ENCODE assay signal across 9 cellular contexts in genomic region chr17:66842505-66842904, GRCh38. TPM values are rescaled to one million over a fixed set of nuclear protein-coding genes. Genes with fewer than 3 reads are reported as not detected.
"Had no signal": no experiment of that assay in that cellular context is flagged by ENCODE, and none has a peak within 500 bp of the region (broad histone marks: within the 10 kb centered on the region; RNA-seq: fewer than 3 reads in every experiment).

No MANE protein-coding gene starts in this region.

- ATAC-seq: HepG2 had no signal

- H3K4me1 Mint-ChIP-seq: H9, IgD-negative memory B cell had no signal

- H3K9ac ChIP-seq: GM23248 had no signal

- H3K4me3 Mint-ChIP-seq: H9, IgD-negative memory B cell had no signal

- DNase-seq: GM23248, GOT3, H9, HCEC 1CT, KBM-7 had no signal

- H3K36me3 Mint-ChIP-seq: IgD-negative memory B cell had no signal

- H3K4me3 ChIP-seq: GM23248 had no signal

- H3K27ac ChIP-seq: GM23248, HL-60 had no signal

- H3K27ac Mint-ChIP-seq: H9 had no signal

RNA-seq across cellular contexts. Expression of gene CACNG5, which starts 7.6 kb away (rescaled TPM):
- total RNA-seq: GM23248, HepG2, HT1080 had no signal
